ENCODE assay signal across 11 cellular contexts in the genomic region with DNA sequence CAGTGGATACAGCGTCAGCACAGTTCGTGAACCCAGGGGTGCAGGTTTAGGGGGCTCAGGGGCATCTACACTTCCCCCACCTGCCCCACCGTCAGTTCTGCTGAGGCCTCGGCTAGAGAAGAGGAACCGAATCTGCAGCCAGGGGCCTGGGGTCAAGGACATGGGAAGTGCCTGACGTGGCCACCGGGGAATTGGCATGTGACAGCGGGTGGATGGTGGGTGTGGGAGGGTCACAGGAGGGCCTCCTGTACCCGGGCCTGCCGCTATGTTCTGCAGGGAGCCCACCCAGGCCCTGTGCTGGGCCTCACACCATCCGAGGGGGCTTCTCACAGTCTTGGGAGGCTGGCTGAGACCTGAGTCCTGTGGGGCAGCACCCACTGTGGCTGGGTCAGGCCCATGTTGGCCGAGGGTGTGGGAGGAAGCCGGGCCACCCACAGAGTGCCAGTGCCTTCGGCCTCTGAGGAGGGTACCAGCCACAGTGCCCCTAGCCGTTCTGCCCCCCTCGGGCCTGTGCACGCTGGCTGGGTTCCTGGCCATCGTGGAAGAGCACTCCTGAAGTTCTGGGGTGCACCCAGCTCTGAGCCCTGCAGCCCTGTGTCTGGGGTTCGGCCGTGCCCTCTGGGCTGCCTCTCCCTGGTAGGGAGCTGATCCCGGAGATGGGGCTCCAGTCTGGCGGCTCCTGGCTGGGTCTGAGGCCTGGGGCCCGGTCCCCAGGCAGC. TPM values are rescaled to one million over a fixed set of nuclear protein-coding genes. Genes with fewer than 3 reads are reported as not detected.
DNase-seq lines count a peak whose midpoint lies in the region; ATAC-seq and TF ChIP-seq lines count a peak whose summit lies in the region.
"Had no signal": no experiment of that assay in that cellular context is flagged by ENCODE, and none has a peak within 500 bp of the region (broad histone marks: within the 10 kb centered on the region; RNA-seq: fewer than 3 reads in every experiment).

No MANE protein-coding gene starts in this region.

- ATAC-seq in IMR-90 (ENCODE audit: low read depth) (no peak), GM18519 (IDR thresholded peaks at IDR 0.05; ENCODE audit: low FRiP score, unreplicated experiment) (no peak), GM19351 (IDR thresholded peaks at IDR 0.05; ENCODE audit: unreplicated experiment) (no peak)

- H3K9me1 ChIP-seq in IMR-90 (ENCODE audit: insufficient read depth, low read length) = peaks cover 29% of the 10 kb centered on the region

- H3K18ac ChIP-seq in IMR-90 (ENCODE audit: low read depth, low read length) = no peak overlapping the region

- H3K36me3 ChIP-seq in IMR-90 (ENCODE audit: control insufficient read depth, insufficient read depth, low read length) (peaks cover 1% of the 10 kb centered on the region; the same call in 1 of the 2 replicates), WERI-Rb-1 (peaks cover 41% of the 10 kb centered on the region)
- H3K36me3 ChIP-seq: breast epithelium had no signal

- H2BK120ac ChIP-seq in IMR-90 (ENCODE audit: low read depth, low read length) = peak overlapping the region; percentile 19

- H4K5ac ChIP-seq in IMR-90 (ENCODE audit: low read depth, low read length) = no peak overlapping the region

- peaks cover 88% of the 10 kb centered on the region for H3K4me1 Mint-ChIP-seq in dendritic cell treated with granulocyte-macrophage colony-stimulating factor and Interleukin-4, amounts not matched to agents 40 ng/mL and 50 ng/mL, for 4 days (ENCODE audit: low read depth)
- H3K4me1 Mint-ChIP-seq in nephron = peaks cover 37% of the 10 kb centered on the region

- peak overlapping the region; percentile 100 for H3K27ac Mint-ChIP-seq in dendritic cell treated with granulocyte-macrophage colony-stimulating factor and Interleukin-4, amounts not matched to agents 40 ng/mL and 50 ng/mL, for 4 days
- H3K27ac Mint-ChIP-seq in nephron = peak overlapping the region in 2 of 3 experiments; percentile 64 to 71

- peak overlapping the region; percentile 77 for H3K4me3 Mint-ChIP-seq in dendritic cell treated with granulocyte-macrophage colony-stimulating factor and Interleukin-4, amounts not matched to agents 40 ng/mL and 50 ng/mL, for 4 days
- peak overlapping the region in 2 of 3 experiments; percentile 19 to 45 for H3K4me3 Mint-ChIP-seq in nephron

- H3K4me2 ChIP-seq in IMR-90 (ENCODE audit: low read depth, low read length) = no peak overlapping the region

- H4K91ac ChIP-seq in IMR-90 (ENCODE audit: insufficient read depth, low read depth, low read length) = peak overlapping the region; percentile 61

- peak overlapping the region; percentile 84 for H3K4ac ChIP-seq in IMR-90 (ENCODE audit: low read depth, low read length)

- no peak overlapping the region for H3K9ac ChIP-seq in IMR-90 (ENCODE audit: low read depth, low read length)

- no peak overlapping the region for H3K56ac ChIP-seq in IMR-90 (ENCODE audit: extremely low read depth, insufficient read depth, low read length)

- CTCF ChIA-PET in IMR-90 (lab: Yijun Ruan, JAX) = no interaction called here

- intact Hi-C loops in IMR-90 (cut with micrococcal nuclease) = no loop called here
- intact Hi-C loops in dendritic cell treated with granulocyte-macrophage colony-stimulating factor and Interleukin-4, amounts not matched to agents 40 ng/mL and 50 ng/mL, for 4 days (cut with micrococcal nuclease) = loop anchor here (1.0 to 10.0 kb wide), 2 partner anchors 10 to 113 kb away; no protein-coding TSS in a partner anchor

- H3K9me3 Mint-ChIP-seq in dendritic cell treated with granulocyte-macrophage colony-stimulating factor and Interleukin-4, amounts not matched to agents 40 ng/mL and 50 ng/mL, for 4 days = no peaks in the 10 kb centered on the region
- no peaks in the 10 kb centered on the region for H3K9me3 Mint-ChIP-seq in nephron

- dilution Hi-C loops in IMR-90 (cut with HindIII; ENCODE audit: low sequenced_read_pairs, unreplicated experiment) = no loop called here

- H2AFZ ChIP-seq in IMR-90 (replicated peaks; ENCODE audit: low read length, poor library complexity) = peak overlapping the region; percentile 81

- no peak for TF ChIP-seq POLR2A in IMR-90 (IDR thresholded peaks at IDR 0.05; ENCODE audit: low read depth, low read length)

- no peak overlapping the region for H2BK20ac ChIP-seq in IMR-90 (ENCODE audit: low read depth, low read length)

- peaks cover 60% of the 10 kb centered on the region for H3K4me1 ChIP-seq in IMR-90 (ENCODE audit: control insufficient read depth, insufficient read depth, low read length)

- DNase-seq in C1 segment of cervical spinal cord (lab: John Stamatoyannopoulos, UW) (peak in 10 of 14 donors; percentile 17 to 74 (median 54)), IMR-90 (no peak), WERI-Rb-1 (no peak), T-helper 1 cell (no peak)
- DNase-seq: NCI-H1417 treated with DMSO at 0.1 percent for 48 hours had no signal

- H3K9me3 ChIP-seq in IMR-90 (ENCODE audit: control insufficient read depth, insufficient read depth, low read length) (no peaks in the 10 kb centered on the region), WERI-Rb-1 (ENCODE audit: severe bottlenecking) (no peaks in the 10 kb centered on the region)
- H3K9me3 ChIP-seq: breast epithelium had no signal

- H2AK5ac ChIP-seq in IMR-90 (ENCODE audit: low read depth, low read length) = peak overlapping the region; percentile 71; the same call in 1 of the 2 replicates

- peak overlapping the region in 1 of 2 experiments; percentile 69; a peak in 2 of 4 replicates for H4K8ac ChIP-seq in IMR-90 (ENCODE audit: low read depth in 2 of 2, low read length in 2 of 2)

- H4K20me1 ChIP-seq in IMR-90 (ENCODE audit: insufficient read depth, low read length) = peaks cover 91% of the 10 kb centered on the region

- H3K79me1 ChIP-seq in IMR-90 (ENCODE audit: low read depth in 1 of 2, low read length in 2 of 2) = peaks cover 14 to 91% of the 10 kb centered on the region in 2 experiments; a peak in 3 of 4 replicates

- POLR2A ChIA-PET in IMR-90 (lab: Charles Lee; ENCODE audit: unreplicated experiment) = interaction anchor here (0.7 kb wide), 1 partner anchor 20 kb away, joined by 3 read pairs; no protein-coding TSS in a partner anchor

- no peak overlapping the region for H2BK15ac ChIP-seq in IMR-90 (ENCODE audit: low read depth, low read length)

- peak overlapping the region; percentile 18 for H2BK5ac ChIP-seq in IMR-90 (ENCODE audit: low read depth, low read length, poor library complexity, severe bottlenecking)

- H3K27ac ChIP-seq in IMR-90 (ENCODE audit: insufficient read depth, low read length) = peak overlapping the region; percentile 12
- H3K27ac ChIP-seq in WERI-Rb-1 = no peak overlapping the region
- H3K27ac ChIP-seq: VCaP had no signal

- H3K14ac ChIP-seq in IMR-90 (replicated peaks; ENCODE audit: low read depth, low read length) = no peak overlapping the region

- H3K27me3 Mint-ChIP-seq in dendritic cell treated with granulocyte-macrophage colony-stimulating factor and Interleukin-4, amounts not matched to agents 40 ng/mL and 50 ng/mL, for 4 days = no peaks in the 10 kb centered on the region
- no peaks in the 10 kb centered on the region for H3K27me3 Mint-ChIP-seq in nephron (ENCODE audit: low read depth)

- in situ Hi-C loops in IMR-90 (cut with MboI; ENCODE audit: low sequenced_read_pairs) = no loop called here

- 0 out of 2 replicates have a peak overlapping the region, but pooled peaks have one; percentile 39 for H3K23ac ChIP-seq in IMR-90 (ENCODE audit: low read depth, low read length)

- BruUV-seq in IMR-90 (replicated peaks; lab: Mats Ljungman, UMichigan) = no TSS peak

- peaks cover 95% of the 10 kb centered on the region for H3K36me3 Mint-ChIP-seq in dendritic cell treated with granulocyte-macrophage colony-stimulating factor and Interleukin-4, amounts not matched to agents 40 ng/mL and 50 ng/mL, for 4 days (ENCODE audit: low read depth)
- peaks cover 5% of the 10 kb centered on the region for H3K36me3 Mint-ChIP-seq in nephron (ENCODE audit: low read depth)

- H3K4me3 ChIP-seq in IMR-90 (ENCODE audit: insufficient read depth, low read depth, low read length) = no peak overlapping the region
- no peak overlapping the region for H3K4me3 ChIP-seq in WERI-Rb-1 (ENCODE audit: low read depth, low read length)

- H2AK9ac ChIP-seq in IMR-90 (replicated peaks; ENCODE audit: low read depth, low read length, poor library complexity) = peak overlapping the region; percentile 99

- 70% methylated on average over 9 of the region's 23 CpGs; no CpG with 5 or more reads in 1 of the 2 experiments for WGBS in IMR-90 (ENCODE audit: extremely low coverage in 2 of 2, insufficient read length in 1 of 2), 2 experiments

- TF ChIP-seq CTCF in IMR-90 (conservative IDR thresholded peaks at IDR 0.05; ENCODE audit: low read depth, low read length) (no peak), nephron (IDR thresholded peaks at IDR 0.05; ENCODE audit: unreplicated experiment in 3 of 3) (no peak), WERI-Rb-1 (IDR thresholded peaks at IDR 0.05; ENCODE audit: low read depth, low read length) (no peak)

- TF ChIP-seq RAD21 in IMR-90 (IDR thresholded peaks at IDR 0.05; ENCODE audit: low read length) = no peak

- no peaks in the 10 kb centered on the region for H3K27me3 ChIP-seq in IMR-90 (ENCODE audit: control insufficient read depth, insufficient read depth, low read length)
- H3K27me3 ChIP-seq in WERI-Rb-1 (ENCODE audit: insufficient read depth, low read depth, severe bottlenecking) = no peaks in the 10 kb centered on the region
- H3K27me3 ChIP-seq: breast epithelium had no signal

TF ChIP-seq in IMR-90, 13 proteins besides CTCF, POLR2A, EP300 and RAD21:
- no peak for TF ChIP-seq CHD1 (IDR thresholded peaks at IDR 0.05; ENCODE audit: low read depth, low read length)
- TF ChIP-seq RCOR1 (IDR thresholded peaks at IDR 0.05; ENCODE audit: insufficient replicate concordance, low read length) = no peak
- TF ChIP-seq MAZ (IDR thresholded peaks at IDR 0.05; ENCODE audit: borderline replicate concordance, low read depth, low read length) = no peak
- TF ChIP-seq, protein P1, sequence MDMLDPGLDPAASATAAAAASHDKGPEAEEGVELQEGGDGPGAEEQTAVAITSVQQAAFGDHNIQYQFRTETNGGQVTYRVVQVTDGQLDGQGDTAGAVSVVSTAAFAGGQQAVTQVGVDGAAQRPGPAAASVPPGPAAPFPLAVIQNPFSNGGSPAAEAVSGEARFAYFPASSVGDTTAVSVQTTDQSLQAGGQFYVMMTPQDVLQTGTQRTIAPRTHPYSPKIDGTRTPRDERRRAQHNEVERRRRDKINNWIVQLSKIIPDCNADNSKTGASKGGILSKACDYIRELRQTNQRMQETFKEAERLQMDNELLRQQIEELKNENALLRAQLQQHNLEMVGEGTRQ (IDR thresholded peaks at IDR 0.05; ENCODE audit: low read depth, low read length) = no peak
- TF ChIP-seq CEBPB (IDR thresholded peaks at IDR 0.05; ENCODE audit: low read depth, low read length) = no peak

RNA-seq across cellular contexts. Expression of a gene that starts 5.9 kb away (rescaled TPM):
- total RNA-seq in IMR-90 (2012; rRNA removed) = 5.6 and 6.1 TPM in 2 replicates
- polyA plus RNA-seq in IMR-90 (2012; rRNA removed) = 82.6 and 106 TPM in 2 replicates
- polyA plus RNA-seq in IMR-90 (2012; cell fraction: cytosol; rRNA removed) = 56.1 and 135 TPM in 2 replicates
- polyA plus RNA-seq in IMR-90 (2012; cell fraction: nucleus; rRNA removed; ENCODE audit: low replicate concordance) = 100 and 222 TPM in 2 replicates

RNA-seq across cellular contexts. Expression of a gene that starts 50.3 kb away (rescaled TPM):
- 0.54 and 0.83 TPM in 2 replicates for total RNA-seq in IMR-90 (2012; rRNA removed)
- 1.6 and 2.7 TPM in 2 replicates for polyA plus RNA-seq in IMR-90 (2012; rRNA removed)
- polyA plus RNA-seq in IMR-90 (2012; cell fraction: cytosol; rRNA removed) = 0.93 and 1.5 TPM in 2 replicates
- 1.8 and 3.4 TPM in 2 replicates for polyA plus RNA-seq in IMR-90 (2012; cell fraction: nucleus; rRNA removed; ENCODE audit: low replicate concordance)

Comparison
In these comparisons a context has a peak if more than half of its experiments do, and no peak if none do; other contexts are left out.
1. DNase-seq: peak in C1 segment of cervical spinal cord (10 of 14); none in IMR-90 (single experiment), WERI-Rb-1 (single experiment) and T-helper 1 cell (0 of 5).